Comparison of ENCODE assay signal across 1 cellular context in the genomic region with DNA sequence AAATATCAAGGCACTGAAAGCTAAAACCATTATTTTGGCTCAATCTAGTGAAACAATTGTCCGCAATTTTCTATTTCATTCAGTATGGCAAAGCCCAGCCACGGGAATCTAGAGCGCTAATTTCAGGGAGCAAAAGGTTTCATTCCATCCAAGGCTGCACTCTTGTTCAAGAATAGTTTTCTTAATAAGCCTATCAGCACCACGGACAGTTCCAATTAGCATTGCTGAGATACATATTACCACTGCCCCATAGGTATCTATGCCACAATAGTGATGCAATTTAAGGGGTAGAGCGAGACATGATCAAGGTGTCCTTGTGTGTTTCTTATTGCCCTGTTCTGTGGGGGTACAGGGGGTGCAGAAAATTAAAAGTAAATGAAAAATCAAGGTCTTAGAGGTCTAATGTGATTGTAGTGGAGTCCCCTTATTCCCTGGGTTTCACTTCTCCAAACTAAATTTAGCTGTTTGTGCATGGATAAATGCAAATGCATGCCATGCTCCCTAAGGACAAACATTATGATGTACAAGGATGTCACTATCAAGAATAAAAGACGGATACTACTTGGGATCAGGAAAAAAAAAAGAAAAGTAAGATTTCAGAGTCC.
TF ChIP-seq lines count a peak whose summit lies in the region.

No MANE protein-coding gene starts in this region.

TF ChIP-seq in HepG2, 621 proteins besides CTCF, POLR2A, EP300 and RAD21 (continued from another document and continues in another):
- TF ChIP-seq, protein P1, sequence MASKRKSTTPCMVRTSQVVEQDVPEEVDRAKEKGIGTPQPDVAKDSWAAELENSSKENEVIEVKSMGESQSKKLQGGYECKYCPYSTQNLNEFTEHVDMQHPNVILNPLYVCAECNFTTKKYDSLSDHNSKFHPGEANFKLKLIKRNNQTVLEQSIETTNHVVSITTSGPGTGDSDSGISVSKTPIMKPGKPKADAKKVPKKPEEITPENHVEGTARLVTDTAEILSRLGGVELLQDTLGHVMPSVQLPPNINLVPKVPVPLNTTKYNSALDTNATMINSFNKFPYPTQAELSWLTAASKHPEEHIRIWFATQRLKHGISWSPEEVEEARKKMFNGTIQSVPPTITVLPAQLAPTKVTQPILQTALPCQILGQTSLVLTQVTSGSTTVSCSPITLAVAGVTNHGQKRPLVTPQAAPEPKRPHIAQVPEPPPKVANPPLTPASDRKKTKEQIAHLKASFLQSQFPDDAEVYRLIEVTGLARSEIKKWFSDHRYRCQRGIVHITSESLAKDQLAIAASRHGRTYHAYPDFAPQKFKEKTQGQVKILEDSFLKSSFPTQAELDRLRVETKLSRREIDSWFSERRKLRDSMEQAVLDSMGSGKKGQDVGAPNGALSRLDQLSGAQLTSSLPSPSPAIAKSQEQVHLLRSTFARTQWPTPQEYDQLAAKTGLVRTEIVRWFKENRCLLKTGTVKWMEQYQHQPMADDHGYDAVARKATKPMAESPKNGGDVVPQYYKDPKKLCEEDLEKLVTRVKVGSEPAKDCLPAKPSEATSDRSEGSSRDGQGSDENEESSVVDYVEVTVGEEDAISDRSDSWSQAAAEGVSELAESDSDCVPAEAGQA (IDR thresholded peaks at IDR 0.05; ENCODE audit: low read depth): no peak
- TF ChIP-seq, protein P1 (CRISPR knock-in tag; IDR thresholded peaks at IDR 0.05; ENCODE audit: borderline replicate concordance): no peak
- TF ChIP-seq HNF4G (IDR thresholded peaks at IDR 0.05; ENCODE audit: borderline replicate concordance, low read depth, low read length) (no peak), HNF4G (CRISPR knock-in tag; IDR thresholded peaks at IDR 0.05; ENCODE audit: borderline replicate concordance, low read depth) (no peak), IKZF4 (CRISPR knock-in tag; IDR thresholded peaks at IDR 0.05; ENCODE audit: borderline replicate concordance, low read depth, not compliant biosample characterization) (no peak), SOX6 (IDR thresholded peaks at IDR 0.05) (no peak), SOX6 (CRISPR knock-in tag; IDR thresholded peaks at IDR 0.05) (no peak), MIXL1 (CRISPR knock-in tag; IDR thresholded peaks at IDR 0.05) (0 out of 2 replicates have a peak, but pooled peaks have one; percentile 35), ZNF709 (CRISPR knock-in tag; IDR thresholded peaks at IDR 0.05) (no peak), ELF1 (CRISPR knock-in tag; IDR thresholded peaks at IDR 0.05) (no peak), ZNF629 (CRISPR knock-in tag; conservative IDR thresholded peaks at IDR 0.05) (no peak), ZNF556 (CRISPR knock-in tag; IDR thresholded peaks at IDR 0.05; ENCODE audit: borderline replicate concordance) (no peak), ZNF644 (CRISPR knock-in tag; IDR thresholded peaks at IDR 0.05; ENCODE audit: low read depth) (no peak), MIER2 (CRISPR knock-in tag; IDR thresholded peaks at IDR 0.05) (peak; percentile 94), EHMT2 (IDR thresholded peaks at IDR 0.05; ENCODE audit: borderline replicate concordance, low read depth, low read length) (peak; percentile 85), GATA4 (IDR thresholded peaks at IDR 0.05; ENCODE audit: borderline replicate concordance, low read depth) (no peak), ZZZ3 (CRISPR knock-in tag; IDR thresholded peaks at IDR 0.05; ENCODE audit: borderline replicate concordance) (no peak), ZNF251 (CRISPR knock-in tag; IDR thresholded peaks at IDR 0.05) (no peak), FLYWCH1 (CRISPR knock-in tag; IDR thresholded peaks at IDR 0.05) (no peak), TSC22D2 (CRISPR knock-in tag; IDR thresholded peaks at IDR 0.05; ENCODE audit: borderline replicate concordance) (no peak), AGO2 (optimal IDR thresholded peaks at IDR 0.05; ENCODE audit: low read depth, low read length) (no peak), TBX2 (CRISPR knock-in tag; IDR thresholded peaks at IDR 0.05; ENCODE audit: borderline replicate concordance) (no peak), ZNF550 (CRISPR knock-in tag; IDR thresholded peaks at IDR 0.05; ENCODE audit: borderline replicate concordance) (no peak), MED1 (CRISPR knock-in tag; IDR thresholded peaks at IDR 0.05) (no peak), RBAK (CRISPR knock-in tag; IDR thresholded peaks at IDR 0.05) (no peak), ELF3 (CRISPR knock-in tag; IDR thresholded peaks at IDR 0.05) (no peak), ZSCAN9 (CRISPR knock-in tag; IDR thresholded peaks at IDR 0.05; ENCODE audit: borderline replicate concordance) (0 out of 2 replicates have a peak, but pooled peaks have one; percentile 43), SPEN (CRISPR knock-in tag; IDR thresholded peaks at IDR 0.05; ENCODE audit: low read depth) (no peak)
- TF ChIP-seq, protein P2, sequence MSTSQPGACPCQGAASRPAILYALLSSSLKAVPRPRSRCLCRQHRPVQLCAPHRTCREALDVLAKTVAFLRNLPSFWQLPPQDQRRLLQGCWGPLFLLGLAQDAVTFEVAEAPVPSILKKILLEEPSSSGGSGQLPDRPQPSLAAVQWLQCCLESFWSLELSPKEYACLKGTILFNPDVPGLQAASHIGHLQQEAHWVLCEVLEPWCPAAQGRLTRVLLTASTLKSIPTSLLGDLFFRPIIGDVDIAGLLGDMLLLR (CRISPR knock-in tag; IDR thresholded peaks at IDR 0.05): no peak
- TF ChIP-seq, protein P3, sequence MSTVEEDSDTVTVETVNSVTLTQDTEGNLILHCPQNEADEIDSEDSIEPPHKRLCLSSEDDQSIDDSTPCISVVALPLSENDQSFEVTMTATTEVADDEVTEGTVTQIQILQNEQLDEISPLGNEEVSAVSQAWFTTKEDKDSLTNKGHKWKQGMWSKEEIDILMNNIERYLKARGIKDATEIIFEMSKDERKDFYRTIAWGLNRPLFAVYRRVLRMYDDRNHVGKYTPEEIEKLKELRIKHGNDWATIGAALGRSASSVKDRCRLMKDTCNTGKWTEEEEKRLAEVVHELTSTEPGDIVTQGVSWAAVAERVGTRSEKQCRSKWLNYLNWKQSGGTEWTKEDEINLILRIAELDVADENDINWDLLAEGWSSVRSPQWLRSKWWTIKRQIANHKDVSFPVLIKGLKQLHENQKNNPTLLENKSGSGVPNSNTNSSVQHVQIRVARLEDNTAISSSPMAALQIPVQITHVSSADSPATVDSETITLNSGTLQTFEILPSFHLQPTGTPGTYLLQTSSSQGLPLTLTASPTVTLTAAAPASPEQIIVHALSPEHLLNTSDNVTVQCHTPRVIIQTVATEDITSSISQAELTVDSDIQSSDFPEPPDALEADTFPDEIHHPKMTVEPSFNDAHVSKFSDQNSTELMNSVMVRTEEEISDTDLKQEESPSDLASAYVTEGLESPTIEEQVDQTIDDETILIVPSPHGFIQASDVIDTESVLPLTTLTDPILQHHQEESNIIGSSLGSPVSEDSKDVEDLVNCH (CRISPR knock-in tag; IDR thresholded peaks at IDR 0.05): no peak
- TF ChIP-seq, protein P4, sequence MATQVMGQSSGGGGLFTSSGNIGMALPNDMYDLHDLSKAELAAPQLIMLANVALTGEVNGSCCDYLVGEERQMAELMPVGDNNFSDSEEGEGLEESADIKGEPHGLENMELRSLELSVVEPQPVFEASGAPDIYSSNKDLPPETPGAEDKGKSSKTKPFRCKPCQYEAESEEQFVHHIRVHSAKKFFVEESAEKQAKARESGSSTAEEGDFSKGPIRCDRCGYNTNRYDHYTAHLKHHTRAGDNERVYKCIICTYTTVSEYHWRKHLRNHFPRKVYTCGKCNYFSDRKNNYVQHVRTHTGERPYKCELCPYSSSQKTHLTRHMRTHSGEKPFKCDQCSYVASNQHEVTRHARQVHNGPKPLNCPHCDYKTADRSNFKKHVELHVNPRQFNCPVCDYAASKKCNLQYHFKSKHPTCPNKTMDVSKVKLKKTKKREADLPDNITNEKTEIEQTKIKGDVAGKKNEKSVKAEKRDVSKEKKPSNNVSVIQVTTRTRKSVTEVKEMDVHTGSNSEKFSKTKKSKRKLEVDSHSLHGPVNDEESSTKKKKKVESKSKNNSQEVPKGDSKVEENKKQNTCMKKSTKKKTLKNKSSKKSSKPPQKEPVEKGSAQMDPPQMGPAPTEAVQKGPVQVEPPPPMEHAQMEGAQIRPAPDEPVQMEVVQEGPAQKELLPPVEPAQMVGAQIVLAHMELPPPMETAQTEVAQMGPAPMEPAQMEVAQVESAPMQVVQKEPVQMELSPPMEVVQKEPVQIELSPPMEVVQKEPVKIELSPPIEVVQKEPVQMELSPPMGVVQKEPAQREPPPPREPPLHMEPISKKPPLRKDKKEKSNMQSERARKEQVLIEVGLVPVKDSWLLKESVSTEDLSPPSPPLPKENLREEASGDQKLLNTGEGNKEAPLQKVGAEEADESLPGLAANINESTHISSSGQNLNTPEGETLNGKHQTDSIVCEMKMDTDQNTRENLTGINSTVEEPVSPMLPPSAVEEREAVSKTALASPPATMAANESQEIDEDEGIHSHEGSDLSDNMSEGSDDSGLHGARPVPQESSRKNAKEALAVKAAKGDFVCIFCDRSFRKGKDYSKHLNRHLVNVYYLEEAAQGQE (IDR thresholded peaks at IDR 0.05; ENCODE audit: borderline replicate concordance in 1 of 2, low read depth in 1 of 2, low read length in 2 of 2): peak; percentile 52 to 94
- TF ChIP-seq, protein P5, sequence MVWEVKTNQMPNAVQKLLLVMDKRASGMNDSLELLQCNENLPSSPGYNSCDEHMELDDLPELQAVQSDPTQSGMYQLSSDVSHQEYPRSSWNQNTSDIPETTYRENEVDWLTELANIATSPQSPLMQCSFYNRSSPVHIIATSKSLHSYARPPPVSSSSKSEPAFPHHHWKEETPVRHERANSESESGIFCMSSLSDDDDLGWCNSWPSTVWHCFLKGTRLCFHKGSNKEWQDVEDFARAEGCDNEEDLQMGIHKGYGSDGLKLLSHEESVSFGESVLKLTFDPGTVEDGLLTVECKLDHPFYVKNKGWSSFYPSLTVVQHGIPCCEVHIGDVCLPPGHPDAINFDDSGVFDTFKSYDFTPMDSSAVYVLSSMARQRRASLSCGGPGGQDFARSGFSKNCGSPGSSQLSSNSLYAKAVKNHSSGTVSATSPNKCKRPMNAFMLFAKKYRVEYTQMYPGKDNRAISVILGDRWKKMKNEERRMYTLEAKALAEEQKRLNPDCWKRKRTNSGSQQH (CRISPR knock-in tag; IDR thresholded peaks at IDR 0.05; ENCODE audit: low read depth): no peak
- TF ChIP-seq, protein P6, sequence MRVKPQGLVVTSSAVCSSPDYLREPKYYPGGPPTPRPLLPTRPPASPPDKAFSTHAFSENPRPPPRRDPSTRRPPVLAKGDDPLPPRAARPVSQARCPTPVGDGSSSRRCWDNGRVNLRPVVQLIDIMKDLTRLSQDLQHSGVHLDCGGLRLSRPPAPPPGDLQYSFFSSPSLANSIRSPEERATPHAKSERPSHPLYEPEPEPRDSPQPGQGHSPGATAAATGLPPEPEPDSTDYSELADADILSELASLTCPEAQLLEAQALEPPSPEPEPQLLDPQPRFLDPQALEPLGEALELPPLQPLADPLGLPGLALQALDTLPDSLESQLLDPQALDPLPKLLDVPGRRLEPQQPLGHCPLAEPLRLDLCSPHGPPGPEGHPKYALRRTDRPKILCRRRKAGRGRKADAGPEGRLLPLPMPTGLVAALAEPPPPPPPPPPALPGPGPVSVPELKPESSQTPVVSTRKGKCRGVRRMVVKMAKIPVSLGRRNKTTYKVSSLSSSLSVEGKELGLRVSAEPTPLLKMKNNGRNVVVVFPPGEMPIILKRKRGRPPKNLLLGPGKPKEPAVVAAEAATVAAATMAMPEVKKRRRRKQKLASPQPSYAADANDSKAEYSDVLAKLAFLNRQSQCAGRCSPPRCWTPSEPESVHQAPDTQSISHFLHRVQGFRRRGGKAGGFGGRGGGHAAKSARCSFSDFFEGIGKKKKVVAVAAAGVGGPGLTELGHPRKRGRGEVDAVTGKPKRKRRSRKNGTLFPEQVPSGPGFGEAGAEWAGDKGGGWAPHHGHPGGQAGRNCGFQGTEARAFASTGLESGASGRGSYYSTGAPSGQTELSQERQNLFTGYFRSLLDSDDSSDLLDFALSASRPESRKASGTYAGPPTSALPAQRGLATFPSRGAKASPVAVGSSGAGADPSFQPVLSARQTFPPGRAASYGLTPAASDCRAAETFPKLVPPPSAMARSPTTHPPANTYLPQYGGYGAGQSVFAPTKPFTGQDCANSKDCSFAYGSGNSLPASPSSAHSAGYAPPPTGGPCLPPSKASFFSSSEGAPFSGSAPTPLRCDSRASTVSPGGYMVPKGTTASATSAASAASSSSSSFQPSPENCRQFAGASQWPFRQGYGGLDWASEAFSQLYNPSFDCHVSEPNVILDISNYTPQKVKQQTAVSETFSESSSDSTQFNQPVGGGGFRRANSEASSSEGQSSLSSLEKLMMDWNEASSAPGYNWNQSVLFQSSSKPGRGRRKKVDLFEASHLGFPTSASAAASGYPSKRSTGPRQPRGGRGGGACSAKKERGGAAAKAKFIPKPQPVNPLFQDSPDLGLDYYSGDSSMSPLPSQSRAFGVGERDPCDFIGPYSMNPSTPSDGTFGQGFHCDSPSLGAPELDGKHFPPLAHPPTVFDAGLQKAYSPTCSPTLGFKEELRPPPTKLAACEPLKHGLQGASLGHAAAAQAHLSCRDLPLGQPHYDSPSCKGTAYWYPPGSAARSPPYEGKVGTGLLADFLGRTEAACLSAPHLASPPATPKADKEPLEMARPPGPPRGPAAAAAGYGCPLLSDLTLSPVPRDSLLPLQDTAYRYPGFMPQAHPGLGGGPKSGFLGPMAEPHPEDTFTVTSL (CRISPR knock-in tag; IDR thresholded peaks at IDR 0.05; ENCODE audit: borderline replicate concordance): no peak
- TF ChIP-seq, protein P7, sequence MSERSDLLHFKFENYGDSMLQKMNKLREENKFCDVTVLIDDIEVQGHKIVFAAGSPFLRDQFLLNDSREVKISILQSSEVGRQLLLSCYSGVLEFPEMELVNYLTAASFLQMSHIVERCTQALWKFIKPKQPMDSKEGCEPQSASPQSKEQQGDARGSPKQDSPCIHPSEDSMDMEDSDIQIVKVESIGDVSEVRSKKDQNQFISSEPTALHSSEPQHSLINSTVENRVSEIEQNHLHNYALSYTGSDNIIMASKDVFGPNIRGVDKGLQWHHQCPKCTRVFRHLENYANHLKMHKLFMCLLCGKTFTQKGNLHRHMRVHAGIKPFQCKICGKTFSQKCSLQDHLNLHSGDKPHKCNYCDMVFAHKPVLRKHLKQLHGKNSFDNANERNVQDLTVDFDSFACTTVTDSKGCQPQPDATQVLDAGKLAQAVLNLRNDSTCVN (CRISPR knock-in tag; IDR thresholded peaks at IDR 0.05; ENCODE audit: borderline replicate concordance): no peak
- TF ChIP-seq, protein P8, sequence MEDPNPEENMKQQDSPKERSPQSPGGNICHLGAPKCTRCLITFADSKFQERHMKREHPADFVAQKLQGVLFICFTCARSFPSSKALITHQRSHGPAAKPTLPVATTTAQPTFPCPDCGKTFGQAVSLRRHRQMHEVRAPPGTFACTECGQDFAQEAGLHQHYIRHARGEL (CRISPR knock-in tag; IDR thresholded peaks at IDR 0.05): no peak
